ENCODE assay signal across 12 cellular contexts in the genomic region with DNA sequence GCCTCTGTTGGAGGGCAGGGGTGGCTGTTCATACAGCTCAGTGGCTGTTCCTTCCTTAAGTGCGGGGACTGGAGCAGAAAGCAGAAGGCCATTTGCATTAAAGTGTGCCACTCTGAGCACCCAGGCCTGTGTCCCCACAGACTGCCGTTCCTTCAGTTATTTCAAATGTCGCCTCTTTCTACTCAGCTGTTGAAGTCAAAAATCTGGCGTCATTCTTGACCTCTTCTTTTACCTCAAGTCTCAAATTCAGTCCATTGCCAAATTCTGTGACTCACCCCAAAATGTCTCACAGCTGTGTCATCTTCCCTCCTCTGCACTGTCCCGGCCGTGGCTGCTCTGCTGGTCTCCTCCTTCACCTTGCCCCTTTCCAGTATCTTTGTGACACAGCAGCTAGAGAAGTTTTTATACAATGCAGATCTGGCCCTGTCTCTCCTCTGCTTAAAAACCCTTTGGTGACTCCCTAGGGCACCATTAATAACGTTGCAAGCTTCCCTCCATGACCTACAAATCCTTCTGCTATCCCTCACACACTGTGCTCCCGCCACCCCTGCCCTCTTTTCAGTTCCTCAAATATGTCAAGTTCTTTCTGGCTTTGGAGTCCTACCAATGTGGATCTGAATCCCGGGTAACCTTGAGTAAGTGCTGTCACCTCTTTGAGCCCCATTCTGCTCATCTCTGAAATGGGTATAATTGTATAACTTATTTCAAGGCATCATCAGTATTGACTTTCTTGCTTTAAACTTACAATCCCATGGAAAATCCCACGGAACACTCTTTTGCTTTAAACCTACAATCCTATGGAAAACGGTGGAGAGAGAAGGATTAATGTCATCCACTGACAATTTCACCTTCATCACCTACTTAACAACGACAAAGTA.
DNase-seq lines count a peak whose midpoint lies in the region; ATAC-seq, FAIRE-seq and TF ChIP-seq lines count a peak whose summit lies in the region.
"Had no signal": no experiment of that assay in that cellular context is flagged by ENCODE, and none has a peak within 500 bp of the region (broad histone marks: within the 10 kb centered on the region; RNA-seq: fewer than 3 reads in every experiment).

No MANE protein-coding gene starts in this region.

- H3K9me3 ChIP-seq in Karpas-422 (ENCODE audit: low read length), result no peaks in the 10 kb centered on the region
- H3K9me3 ChIP-seq in adrenal gland (replicated peaks in 1 of 3), result no peaks in the 10 kb centered on the region
- no peaks in the 10 kb centered on the region for H3K9me3 ChIP-seq in keratinocyte (ENCODE audit: control insufficient read depth, low read depth, low read length)
- no peaks in the 10 kb centered on the region for H3K9me3 ChIP-seq in colonic mucosa
- H3K9me3 ChIP-seq: heart left ventricle had no signal

- 40 to 44% (median 42%) methylated on average over 12 of the region's 12 CpGs for WGBS in adrenal gland, 4 donors

- H3K79me2 ChIP-seq in Karpas-422 (ENCODE audit: low read length), result peaks cover 19% of the 10 kb centered on the region; the same call in 1 of the 2 replicates
- no peaks in the 10 kb centered on the region for H3K79me2 ChIP-seq in keratinocyte (ENCODE audit: control insufficient read depth, insufficient read depth, low read length)

- no peak for TF ChIP-seq CTCF in AG09309 (IDR thresholded peaks at IDR 0.05; ENCODE audit: control insufficient read depth, insufficient read depth, low read depth, low read length, missing control alignments)
- TF ChIP-seq CTCF in adrenal gland (IDR thresholded peaks at IDR 0.05), result no peak
- TF ChIP-seq CTCF in keratinocyte (optimal IDR thresholded peaks at IDR 0.05 in 1 of 3, IDR thresholded peaks at IDR 0.05 in 1 of 3, conservative IDR thresholded peaks at IDR 0.05 in 1 of 3; ENCODE audit: extremely low read depth in 1 of 3, insufficient read depth in 2 of 3, low read length in 3 of 3), result no peak
- no peak for TF ChIP-seq CTCF in colonic mucosa (IDR thresholded peaks at IDR 0.05)

- dilution Hi-C loops in keratinocyte (cut with MboI; ENCODE audit: extremely low pct_ligation_motif_present, low sequenced_read_pairs), result no loop called here

- H3K27me3 ChIP-seq in Karpas-422 (ENCODE audit: low read length), result no peaks in the 10 kb centered on the region
- H3K27me3 ChIP-seq in adrenal gland, result no peaks in the 10 kb centered on the region
- no peaks in the 10 kb centered on the region for H3K27me3 ChIP-seq in keratinocyte (ENCODE audit: control insufficient read depth, extremely low read depth, insufficient read depth, low read length)
- no peaks in the 10 kb centered on the region for H3K27me3 ChIP-seq in colonic mucosa
- H3K27me3 ChIP-seq: heart left ventricle had no signal

- peak; percentile 69 for DNase-seq in AG09309 (ENCODE audit: low read depth)
- peak; percentile 94 for DNase-seq in Karpas-422
- DNase-seq in adrenal gland, result peak; percentile 79 to 94 (median 86)
- DNase-seq in keratinocyte (ENCODE audit: low read depth, low spot score), result peak; percentile 53
- no peak for DNase-seq in colonic mucosa
- DNase-seq in frontal cortex (ENCODE audit: low spot score in 2 of 2), result no peak
- DNase-seq in activated CD4-positive, alpha-beta T cell treated with anti-CD3 and anti-CD28 coated beads, Interleukin-2, amount 50 U/mL, for 48 hours, result no peak
- DNase-seq: Calu3, heart left ventricle, NCI-H2029 had no signal

- no peaks in the 10 kb centered on the region for H3K9me1 ChIP-seq in keratinocyte (ENCODE audit: control insufficient read depth, extremely low read depth, insufficient read depth, low read length)

- H3K9me2 ChIP-seq in Karpas-422 (replicated peaks; ENCODE audit: insufficient read depth, low read length), result no peaks in the 10 kb centered on the region

- peak in 1 of 2 donors; percentile 45 for TF ChIP-seq POLR2A in adrenal gland (IDR thresholded peaks at IDR 0.05)

- H3K4me2 ChIP-seq in Karpas-422 (ENCODE audit: low read depth, low read length, poor library complexity, severe bottlenecking), result peak overlapping the region; percentile 84
- peak overlapping the region; percentile 4 for H3K4me2 ChIP-seq in keratinocyte (ENCODE audit: control insufficient read depth, extremely low read depth, insufficient read depth, low read depth, low read length)

- no peak overlapping the region for H2AFZ ChIP-seq in Karpas-422 (ENCODE audit: low read length)
- H2AFZ ChIP-seq in keratinocyte (ENCODE audit: control insufficient read depth, low read length), result no peak overlapping the region

- no peaks in the 10 kb centered on the region for H4K20me1 ChIP-seq in Karpas-422 (ENCODE audit: insufficient read depth, low read depth, low read length)
- no peaks in the 10 kb centered on the region for H4K20me1 ChIP-seq in keratinocyte (ENCODE audit: control insufficient read depth, extremely low read depth, insufficient read depth, low read length)

- H3K27ac ChIP-seq in Karpas-422 (ENCODE audit: low read length), result peak overlapping the region; percentile 97
- H3K27ac ChIP-seq in adrenal gland, result peak overlapping the region; percentile 40 to 90 (median 77)
- H3K27ac ChIP-seq in keratinocyte (ENCODE audit: control insufficient read depth, insufficient read depth, low read length), result no peak overlapping the region
- H3K27ac ChIP-seq in colonic mucosa, result no peak overlapping the region
- H3K27ac ChIP-seq: heart left ventricle had no signal

- intact Hi-C loops in adrenal gland (cut with DNase I) (no loop called here), colonic mucosa (cut with DNase I) (no loop called here)

- peak overlapping the region; percentile 71 for H3K9ac ChIP-seq in Karpas-422 (ENCODE audit: low read length)
- H3K9ac ChIP-seq in keratinocyte (ENCODE audit: control insufficient read depth, extremely low read depth, insufficient read depth, low read length), result no peak overlapping the region
- H3K9ac ChIP-seq in colonic mucosa (ENCODE audit: low read depth in 2 of 2, low read length in 2 of 2), result no peak overlapping the region

- H3K4me1 ChIP-seq in Karpas-422 (ENCODE audit: low read length) (peaks cover 99% of the 10 kb centered on the region), adrenal gland (replicated peaks in 1 of 2) (peaks cover 13 to 14% of the 10 kb centered on the region in 2 donors), keratinocyte (ENCODE audit: control insufficient read depth, extremely low read depth, insufficient read depth, low read length) (peaks cover 16% of the 10 kb centered on the region), colonic mucosa (no peaks in the 10 kb centered on the region)

- no peak for ATAC-seq in HG02642 (IDR thresholded peaks at IDR 0.05; ENCODE audit: poor library complexity, unreplicated experiment)

- H3K4me3 ChIP-seq in AG09309 (ENCODE audit: control insufficient read depth, low read depth, low read length), result no peak overlapping the region
- peak overlapping the region; percentile 62 for H3K4me3 ChIP-seq in Karpas-422 (ENCODE audit: low read length)
- no peak overlapping the region for H3K4me3 ChIP-seq in adrenal gland
- no peak overlapping the region for H3K4me3 ChIP-seq in keratinocyte (ENCODE audit: control insufficient read depth in 2 of 3, extremely low read depth in 1 of 3, insufficient read depth in 2 of 3, low read depth in 1 of 3, low read length in 3 of 3)
- no peak overlapping the region for H3K4me3 ChIP-seq in colonic mucosa
- H3K4me3 ChIP-seq: heart left ventricle had no signal

- FAIRE-seq in keratinocyte (lab: Jason Lieb, UNC) (no peak), frontal cortex (lab: Jason Lieb, UNC) (no peak)
- FAIRE-seq: GM19239 had no signal

- H3K36me3 ChIP-seq in Karpas-422 (ENCODE audit: insufficient read depth, low read length), result no peaks in the 10 kb centered on the region
- no peaks in the 10 kb centered on the region for H3K36me3 ChIP-seq in adrenal gland (replicated peaks in 1 of 2)
- no peaks in the 10 kb centered on the region for H3K36me3 ChIP-seq in keratinocyte (ENCODE audit: control insufficient read depth in 2 of 2, extremely low read depth in 1 of 2, insufficient read depth in 2 of 2, low read length in 2 of 2)
- H3K36me3 ChIP-seq in colonic mucosa, result no peaks in the 10 kb centered on the region
- H3K36me3 ChIP-seq: heart left ventricle had no signal

Comparison
In these comparisons a context has a peak if more than half of its experiments do, and no peak if none do; other contexts are left out.
1. DNase-seq: peak in AG09309 (single experiment), Karpas-422 (single experiment), adrenal gland (7 of 7) and keratinocyte (single experiment); none in colonic mucosa (single experiment), frontal cortex (0 of 2) and activated CD4-positive, alpha-beta T cell treated with anti-CD3 and anti-CD28 coated beads, Interleukin-2, amount 50 U/mL, for 48 hours (0 of 2).
2. H3K27ac ChIP-seq: peak in Karpas-422 (single experiment) and adrenal gland (5 of 5); none in keratinocyte (single experiment) and colonic mucosa (single experiment).